Comparison of ENCODE assay signal across 8 cellular contexts in genomic region chr11:16925495-16926065, GRCh38.
A peak's percentile ranks its signal among the peaks of the same experiment; 100 is the strongest.
DNase-seq lines count a peak whose midpoint lies in the region; ATAC-seq and TF ChIP-seq lines count a peak whose summit lies in the region.

No MANE protein-coding gene starts in this region.

- 0% methylated on average over 5 of the region's 56 CpGs for WGBS in mammary epithelial cell (ENCODE audit: low coverage, missing lambda C conversion rate)

- no peak for TF ChIP-seq CTCF in AG10803 (conservative IDR thresholded peaks at IDR 0.05; ENCODE audit: low read length)
- TF ChIP-seq CTCF in mammary epithelial cell (conservative IDR thresholded peaks at IDR 0.05 in 1 of 2, IDR thresholded peaks at IDR 0.05 in 1 of 2; ENCODE audit: extremely low read depth in 1 of 2, insufficient read depth in 1 of 2, low read depth in 1 of 2, low read length in 2 of 2), result no peak

- H3K9me3 Mint-ChIP-seq in stimulated activated naive CD8-positive, alpha-beta T cell treated with anti-CD3 and anti-CD28 coated beads, Interleukin-15, amount 100 ng/mL, for 72 hours, result no peaks in the 10 kb centered on the region

- H3K36me3 ChIP-seq in mammary epithelial cell (ENCODE audit: insufficient read depth, low read length), result no peaks in the 10 kb centered on the region

- peak overlapping the region; percentile 96 for H2AFZ ChIP-seq in mammary epithelial cell (ENCODE audit: low read depth, low read length)

- H3K27me3 ChIP-seq in mammary epithelial cell (ENCODE audit: insufficient read depth, low read length), result no peaks in the 10 kb centered on the region

- H3K4me2 ChIP-seq in mammary epithelial cell (ENCODE audit: insufficient read depth, low read depth, low read length), result peak overlapping the region; percentile 100

- H3K27ac Mint-ChIP-seq in stimulated activated naive CD8-positive, alpha-beta T cell treated with anti-CD3 and anti-CD28 coated beads, Interleukin-15, amount 100 ng/mL, for 72 hours, result peak overlapping the region in 1 of 2 donors; percentile 86

- no peaks in the 10 kb centered on the region for H3K9me3 ChIP-seq in mammary epithelial cell (replicated peaks; ENCODE audit: insufficient read depth, low read length)

- H3K27me3 Mint-ChIP-seq in stimulated activated naive CD8-positive, alpha-beta T cell treated with anti-CD3 and anti-CD28 coated beads, Interleukin-15, amount 100 ng/mL, for 72 hours, result peaks cover 63% of the 10 kb centered on the region

- peak overlapping the region; percentile 84 to 88 for H3K4me3 Mint-ChIP-seq in stimulated activated naive CD8-positive, alpha-beta T cell treated with anti-CD3 and anti-CD28 coated beads, Interleukin-15, amount 100 ng/mL, for 72 hours

- dilution Hi-C loops in mammary epithelial cell (cut with HindIII; ENCODE audit: low sequenced_read_pairs), result no loop called here

- in situ Hi-C loops in mammary epithelial cell (cut with MboI; ENCODE audit: low sequenced_read_pairs in 2 of 2), result loop anchor here in 1 of 2 donors (25.0 kb wide), 1 partner anchor 587 kb away; no protein-coding TSS in a partner anchor

- ATAC-seq in GM18909 (IDR thresholded peaks at IDR 0.05; ENCODE audit: poor library complexity, unreplicated experiment), result peak; percentile 36
- peak; percentile 58 for ATAC-seq in stimulated activated naive CD8-positive, alpha-beta T cell treated with anti-CD3 and anti-CD28 coated beads, Interleukin-15, amount 100 ng/mL, for 72 hours

- intact Hi-C loops in mammary epithelial cell (cut with micrococcal nuclease), result loop anchor here (1.0 to 2.0 kb wide), 2 partner anchors 43 to 105 kb away; no protein-coding TSS in a partner anchor

- H3K4me1 Mint-ChIP-seq in stimulated activated naive CD8-positive, alpha-beta T cell treated with anti-CD3 and anti-CD28 coated beads, Interleukin-15, amount 100 ng/mL, for 72 hours, result peaks cover 40% of the 10 kb centered on the region

- DNase-seq in AG10803 (ENCODE audit: low read depth) (peak; percentile 9), NCI-H526 (lab: John Stamatoyannopoulos, UW) (peak; percentile 36 to 88), mammary epithelial cell (peak; percentile 75), kidney tubule cell (ENCODE audit: low spot score) (peak; percentile 82), NCI-H2196 treated with DMSO at 0.1 percent for 48 hours (lab: John Stamatoyannopoulos, UW; ENCODE audit: unreplicated experiment) (no peak)
- DNase-seq in stimulated activated naive CD8-positive, alpha-beta T cell treated with anti-CD3 and anti-CD28 coated beads, Interleukin-15, amount 100 ng/mL, for 72 hours, result peak in 1 of 2 donors; percentile 37
- no peak for DNase-seq in effector CD4-positive, alpha-beta T cell

- no TSS peak for BruUV-seq in mammary epithelial cell (replicated peaks; lab: Mats Ljungman, UMichigan)

- peaks cover 31% of the 10 kb centered on the region for H3K4me1 ChIP-seq in mammary epithelial cell (ENCODE audit: insufficient read depth, low read length)

- H3K79me2 ChIP-seq in mammary epithelial cell (ENCODE audit: insufficient read depth, low read length), result peaks cover 15% of the 10 kb centered on the region

- CTCF ChIA-PET in mammary epithelial cell (lab: Charles Lee; ENCODE audit: low non-redundant PET), result interaction anchor here (0.6 kb wide), 1 partner anchor 49 kb away, joined by 5 read pairs; no protein-coding TSS in a partner anchor

- peak overlapping the region; percentile 70 for H3K27ac ChIP-seq in mammary epithelial cell (ENCODE audit: insufficient read depth, low read depth, low read length)

- no peaks in the 10 kb centered on the region for H4K20me1 ChIP-seq in mammary epithelial cell (ENCODE audit: insufficient read depth, low read length)

- H3K4me3 ChIP-seq in AG10803 (ENCODE audit: low read length) (no peak overlapping the region; the same call in 1 of the 2 replicates), mammary epithelial cell (replicated peaks in 1 of 3; ENCODE audit: insufficient read depth in 1 of 3, low read depth in 2 of 3, low read length in 3 of 3) (peak overlapping the region; percentile 65 to 82 (median 72))

- H3K9ac ChIP-seq in mammary epithelial cell (ENCODE audit: insufficient read depth, low read length), result peak overlapping the region; percentile 85

Comparison
In these comparisons a context has a peak if more than half of its experiments do, and no peak if none do; other contexts are left out.
1. DNase-seq: peak in AG10803 (single experiment), NCI-H526 (2 of 2), mammary epithelial cell (single experiment) and kidney tubule cell (single experiment); none in effector CD4-positive, alpha-beta T cell (single experiment) and NCI-H2196 treated with DMSO at 0.1 percent for 48 hours (single experiment).